Comparison of ENCODE assay signal across 8 cellular contexts in genomic region chr11:74493816-74494630, GRCh38. TPM values are rescaled to one million over a fixed set of nuclear protein-coding genes. Genes with fewer than 3 reads are reported as not detected.
DNase-seq lines count a peak whose midpoint lies in the region; ATAC-seq and TF ChIP-seq lines count a peak whose summit lies in the region.

No MANE protein-coding gene starts in this region.

- H3K4me1 ChIP-seq in mucosa of descending colon (ENCODE audit: low read depth) = no peaks in the 10 kb centered on the region

- peak overlapping the region; percentile 51 to 70 for H3K4me3 ChIP-seq in cardiac fibroblast (replicated peaks in 1 of 2; ENCODE audit: low read depth in 2 of 2, low read length in 2 of 2)
- H3K4me3 ChIP-seq in mucosa of descending colon = peak overlapping the region; percentile 79

- H3K36me3 ChIP-seq in mucosa of descending colon (ENCODE audit: low read depth) = no peaks in the 10 kb centered on the region

- TF ChIP-seq CTCF in cardiac fibroblast (IDR thresholded peaks at IDR 0.05; ENCODE audit: low read depth, low read length) (no peak), mucosa of descending colon (IDR thresholded peaks at IDR 0.05) (no peak)

- ATAC-seq in mucosa of descending colon (no peak), GM21528 (IDR thresholded peaks at IDR 0.05; ENCODE audit: low FRiP score, unreplicated experiment) (no peak), HG02981 (IDR thresholded peaks at IDR 0.05; ENCODE audit: unreplicated experiment) (no peak)

- H3K9me3 ChIP-seq in mucosa of descending colon = no peaks in the 10 kb centered on the region

- DNase-seq in NCI-H2171 treated with DMSO at 0.1 percent for 48 hours (lab: John Stamatoyannopoulos, UW) (peak; percentile 83), NCI-H2171 (lab: John Stamatoyannopoulos, UW) (no peak), NCI-H1105 treated with DMSO at 0.1 percent for 48 hours (lab: John Stamatoyannopoulos, UW) (peak; percentile 85), cardiac fibroblast (ENCODE audit: low read depth in 2 of 2) (peak; percentile 16 to 79), mucosa of descending colon (peak in 1 of 3 donors; percentile 28), GOT3 (lab: John Stamatoyannopoulos, UW) (no peak)

- intact Hi-C loops in mucosa of descending colon (cut with DNase I, micrococcal nuclease) = no loop called here

RNA-seq across cellular contexts. Expression of gene LIPT2, which starts 0.5 kb away (rescaled TPM):
- 1 to 10 TPM; 3.2 to 4.8 (median 4.1) TPM for total RNA-seq in mucosa of descending colon

RNA-seq across cellular contexts. Expression of gene KCNE3, which starts 26.7 kb away (rescaled TPM):
- total RNA-seq in mucosa of descending colon = 10 to 100 TPM in 2 of 3 donors, 1 to 10 TPM in 1; 8.5 to 27.5 (median 23.4) TPM

Comparison
In these comparisons a context has a peak if more than half of its experiments do, and no peak if none do; other contexts are left out.
1. DNase-seq: peak in NCI-H2171 treated with DMSO at 0.1 percent for 48 hours (single experiment), NCI-H1105 treated with DMSO at 0.1 percent for 48 hours (single experiment) and cardiac fibroblast (2 of 2); none in NCI-H2171 (single experiment) and GOT3 (single experiment).